17 cellular contexts compared by ENCODE assay signal in genomic region chr6:40343318-40343886, GRCh38.
"Had no signal": no experiment of that assay in that cellular context is flagged by ENCODE, and none has a peak within 500 bp of the region (broad histone marks: within the 10 kb centered on the region; RNA-seq: fewer than 3 reads in every experiment).

No MANE protein-coding gene starts in this region.

- H3K9me3 ChIP-seq: heart left ventricle, lower lobe of right lung, pancreas, thyroid gland, uterus had no signal

- H3K27me3 ChIP-seq: brain microvascular endothelial cell, pancreas, thyroid gland, uterus had no signal

- FAIRE-seq: pancreas had no signal

- DNase-seq: activated CD4-positive, alpha-beta T cell treated with anti-CD3 and anti-CD28 coated beads for 1 hour; activated CD4-positive, alpha-beta T cell treated with anti-CD3 and anti-CD28 coated beads, Interleukin-2, amount 50 U/mL, for 4 hours; activated gamma-delta T cell treated with Interleukin-2 at 50 U/mL for 16 hours; activated naive CD8-positive, alpha-beta T cell treated with anti-CD3 and anti-CD28 coated beads for 36 hours; brain microvascular endothelial cell; effector memory CD8-positive, alpha-beta T cell; left colon; lower lobe of right lung; stimulated activated CD4-positive, alpha-beta T cell treated with anti-CD3 and anti-CD28 coated beads, Interleukin-12 subunit alpha, Interleukin-12 subunit beta, amount 100 ng/mL, for 4 hours; stimulated activated CD4-positive, alpha-beta T cell treated with anti-CD3 and anti-CD28 coated beads, Interleukin-2, amount 100 ng/mL, for 24 hours; uterus had no signal

- H3K4me3 ChIP-seq: heart left ventricle, lower lobe of right lung, pancreas, thyroid gland, uterus had no signal

- H3K27ac Mint-ChIP-seq: activated naive CD8-positive, alpha-beta T cell treated with anti-CD3 and anti-CD28 coated beads for 36 hours; dendritic cell treated with granulocyte-macrophage colony-stimulating factor and Interleukin-4, amounts not matched to agents 40 ng/mL and 50 ng/mL, for 4 days; effector memory CD8-positive, alpha-beta T cell had no signal

- H3K36me3 ChIP-seq: brain microvascular endothelial cell, heart left ventricle, lower lobe of right lung, pancreas, thyroid gland, uterus had no signal

- H3K27ac ChIP-seq: brain microvascular endothelial cell, foreskin keratinocyte, heart left ventricle, lower lobe of right lung, thyroid gland, uterus had no signal

- ATAC-seq: effector memory CD8-positive, alpha-beta T cell; foreskin keratinocyte; heart left ventricle; left colon; lower lobe of right lung had no signal

- H3K4me3 Mint-ChIP-seq: activated naive CD8-positive, alpha-beta T cell treated with anti-CD3 and anti-CD28 coated beads for 36 hours; central memory CD8-positive, alpha-beta T cell; dendritic cell treated with granulocyte-macrophage colony-stimulating factor and Interleukin-4, amounts not matched to agents 40 ng/mL and 50 ng/mL, for 4 days; effector memory CD8-positive, alpha-beta T cell had no signal

- H3K4me1 ChIP-seq: foreskin keratinocyte, lower lobe of right lung, thyroid gland had no signal

- H3K4me1 Mint-ChIP-seq: activated naive CD8-positive, alpha-beta T cell treated with anti-CD3 and anti-CD28 coated beads for 36 hours; central memory CD8-positive, alpha-beta T cell had no signal

- H3K36me3 Mint-ChIP-seq: activated naive CD8-positive, alpha-beta T cell treated with anti-CD3 and anti-CD28 coated beads for 36 hours had no signal

- H3K9me3 Mint-ChIP-seq: activated naive CD8-positive, alpha-beta T cell treated with anti-CD3 and anti-CD28 coated beads for 36 hours; central memory CD8-positive, alpha-beta T cell; dendritic cell treated with granulocyte-macrophage colony-stimulating factor and Interleukin-4, amounts not matched to agents 40 ng/mL and 50 ng/mL, for 4 days; effector memory CD8-positive, alpha-beta T cell had no signal

- H3K27me3 Mint-ChIP-seq: activated naive CD8-positive, alpha-beta T cell treated with anti-CD3 and anti-CD28 coated beads for 36 hours had no signal
